Comparison of ENCODE assay signal across 11 cellular contexts in genomic region chr20:31740208-31740607, GRCh38. TPM values are rescaled to one million over a fixed set of nuclear protein-coding genes. Genes with fewer than 3 reads are reported as not detected.
DNase-seq lines count a peak whose midpoint lies in the region; ATAC-seq and TF ChIP-seq lines count a peak whose summit lies in the region.
"Had no signal": no experiment of that assay in that cellular context is flagged by ENCODE, and none has a peak within 500 bp of the region (broad histone marks: within the 10 kb centered on the region; RNA-seq: fewer than 3 reads in every experiment).

No MANE protein-coding gene starts in this region.

- TF ChIP-seq CTCF in GM13976 (IDR thresholded peaks at IDR 0.05; ENCODE audit: borderline replicate concordance, control extremely low read depth, extremely low read depth, insufficient read depth, missing control alignments) (no peak), fibroblast of villous mesenchyme (IDR thresholded peaks at IDR 0.05; ENCODE audit: insufficient read depth, low read depth, low read length) (no peak)

- no peaks in the 10 kb centered on the region for H3K9me3 ChIP-seq in SJCRH30 (replicated peaks)

- in situ Hi-C loops in ACHN (cut with HindIII; ENCODE audit: low pct_ligation_motif_present, low pct_unique_long_range_greater_than_20kb, low sequenced_read_pairs) (no loop called here), GM13976 (cut with MboI; ENCODE audit: low sequenced_read_pairs, unreplicated experiment) (no loop called here)

- no peak for ATAC-seq in HG02938 (IDR thresholded peaks at IDR 0.05; ENCODE audit: unreplicated experiment)

- H3K4me3 ChIP-seq in SJCRH30 (peak overlapping the region; percentile 84), fibroblast of villous mesenchyme (ENCODE audit: low read depth, low read length) (peak overlapping the region; percentile 98)

- DNase-seq in ACHN (peak; percentile 62), GM13976 (ENCODE audit: low spot score) (peak; percentile 42), SJCRH30 (no peak), fibroblast of villous mesenchyme (ENCODE audit: low read depth) (peak; percentile 67), islet precursor cell (no peak), OCI-M1 (lab: John Stamatoyannopoulos, UW) (no peak)
- no peak for DNase-seq in stimulated activated CD4-positive, alpha-beta T cell treated with anti-CD3 and anti-CD28 coated beads, Interleukin-2, amount 100 ng/mL, for 48 hours
- DNase-seq: activated T-cell treated with anti-CD3 and anti-CD28 coated beads, Interleukin-2, amount 50 U/mL, for 4 hours; NCI-H1417 treated with DMSO at 0.1 percent for 48 hours; stimulated activated naive B cell treated with anti-CD40 and anti-IgM and Interleukin-4, amounts not matched to agents 10 μg/mL and 1 μg/mL and 100 μg/mL, for 72 hours had no signal

- 0 out of 2 replicates have a peak, but pooled peaks cover 4% of the 10 kb centered on the region for H3K4me1 ChIP-seq in SJCRH30

- H3K27ac ChIP-seq in SJCRH30, result peak overlapping the region; percentile 84; the same call in 1 of the 2 replicates

- H3K36me3 ChIP-seq in SJCRH30, result peaks cover 29% of the 10 kb centered on the region

- H3K27me3 ChIP-seq in SJCRH30, result no peaks in the 10 kb centered on the region

RNA-seq across cellular contexts. Expression of gene TPX2, which starts 1.1 kb away (rescaled TPM):
- 237 and 240 TPM in 2 replicates for total RNA-seq in SJCRH30 (2014; rRNA removed; shearing (Covaris generic))
- total RNA-seq in fibroblast of villous mesenchyme, result 35.4 and 62.2 TPM in 2 replicates

RNA-seq across cellular contexts. Expression of gene BCL2L1, which starts 17.5 kb away (rescaled TPM):
- total RNA-seq in SJCRH30 (2014; rRNA removed; shearing (Covaris generic)), result 33.1 and 33.4 TPM in 2 replicates
- 82.8 and 113 TPM in 2 replicates for total RNA-seq in fibroblast of villous mesenchyme

Comparison
In these comparisons a context has a peak if more than half of its experiments do, and no peak if none do; other contexts are left out.
1. DNase-seq: peak in ACHN (single experiment), GM13976 (single experiment) and fibroblast of villous mesenchyme (single experiment); none in SJCRH30 (0 of 2), stimulated activated CD4-positive, alpha-beta T cell treated with anti-CD3 and anti-CD28 coated beads, Interleukin-2, amount 100 ng/mL, for 48 hours (0 of 2), islet precursor cell (single experiment) and OCI-M1 (single experiment).